Comparison of ENCODE assay signal across 20 cellular contexts in the genomic region with DNA sequence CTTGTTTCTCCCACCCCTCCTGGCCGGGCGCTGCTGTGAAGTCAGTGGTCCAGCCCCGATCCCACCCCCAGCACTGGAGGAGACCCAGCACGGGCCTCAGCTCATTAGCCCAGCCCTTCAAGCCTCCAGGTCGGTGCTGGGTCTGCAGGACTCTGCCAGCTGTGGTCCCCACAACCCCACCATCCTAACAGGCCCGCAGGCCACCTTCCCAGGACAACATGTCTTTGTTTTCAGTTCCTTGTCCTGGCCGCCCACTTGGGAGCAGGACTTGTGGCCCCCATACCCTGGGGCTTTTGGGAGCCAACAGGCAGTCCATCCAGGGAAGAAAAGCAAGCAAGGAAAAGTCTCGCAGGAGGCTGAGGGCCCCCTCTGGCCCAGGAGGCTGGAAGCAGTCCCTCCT. TPM values are rescaled to one million over a fixed set of nuclear protein-coding genes. Genes with fewer than 3 reads are reported as not detected.
"Had no signal": no experiment of that assay in that cellular context is flagged by ENCODE, and none has a peak within 500 bp of the region (broad histone marks: within the 10 kb centered on the region; RNA-seq: fewer than 3 reads in every experiment).

No MANE protein-coding gene starts in this region.

- H3K27ac Mint-ChIP-seq: activated CD4-positive, alpha-beta memory T cell treated with anti-CD3 and anti-CD28 coated beads, Interleukin-2, amount 10 ng/mL, durations not matched to agents 7 days and 5 days; activated naive CD8-positive, alpha-beta T cell treated with anti-CD3 and anti-CD28 coated beads, Interleukin-2, amount 50 U/mL, for 24 hours; activated T-cell treated with anti-CD3 and anti-CD28 coated beads, Interleukin-2, amount 50 U/mL, for 72 hours; nephron progenitor cell; stimulated activated naive CD8-positive, alpha-beta T cell treated with anti-CD3 and anti-CD28 coated beads, Interleukin-15, Interleukin-2, amounts not matched to agents 100 ng/mL and 50 ng/mL, for 24 hours had no signal

- DNase-seq: activated CD4-positive, alpha-beta memory T cell treated with anti-CD3 and anti-CD28 coated beads, Interleukin-2, amount 10 ng/mL, durations not matched to agents 7 days and 5 days; activated CD4-positive, alpha-beta T cell treated with anti-CD3 and anti-CD28 coated beads for 1 hour; activated naive CD4-positive, alpha-beta T cell; activated naive CD8-positive, alpha-beta T cell treated with anti-CD3 and anti-CD28 coated beads, Interleukin-2, amount 50 U/mL, for 24 hours; activated T-cell treated with anti-CD3 and anti-CD28 coated beads, Interleukin-2, amount 50 U/mL, for 72 hours; colonic mucosa; immature natural killer cell; mucosa of descending colon; nephron progenitor cell; sigmoid colon; stimulated activated CD4-positive, alpha-beta T cell treated with anti-CD3 and anti-CD28 coated beads, Interleukin-12 subunit alpha, Interleukin-12 subunit beta, amount 100 ng/mL, for 4 hours; stimulated activated CD4-positive, alpha-beta T cell treated with anti-CD3 and anti-CD28 coated beads, Interleukin-2, amount 100 ng/mL, for 48 hours had no signal

- H3K4me1 ChIP-seq: colonic mucosa had no signal

- H3K27me3 Mint-ChIP-seq: activated CD4-positive, alpha-beta memory T cell treated with anti-CD3 and anti-CD28 coated beads, Interleukin-2, amount 10 ng/mL, durations not matched to agents 7 days and 5 days; activated naive CD8-positive, alpha-beta T cell treated with anti-CD3 and anti-CD28 coated beads, Interleukin-2, amount 50 U/mL, for 24 hours; stimulated activated naive CD8-positive, alpha-beta T cell treated with anti-CD3 and anti-CD28 coated beads, Interleukin-15, Interleukin-2, amounts not matched to agents 100 ng/mL and 50 ng/mL, for 24 hours had no signal

- H3K36me3 ChIP-seq: cardiac muscle cell, colonic mucosa, sigmoid colon had no signal

- H3K9me3 ChIP-seq: colonic mucosa, mucosa of descending colon, sigmoid colon had no signal

- H3K4me3 Mint-ChIP-seq: stimulated activated naive CD8-positive, alpha-beta T cell treated with anti-CD3 and anti-CD28 coated beads, Interleukin-15, Interleukin-2, amounts not matched to agents 100 ng/mL and 50 ng/mL, for 24 hours had no signal

- ATAC-seq: activated naive CD8-positive, alpha-beta T cell treated with anti-CD3 and anti-CD28 coated beads, Interleukin-2, amount 50 U/mL, for 24 hours; activated T-cell treated with anti-CD3 and anti-CD28 coated beads, Interleukin-2, amount 50 U/mL, for 72 hours; esophagus mucosa; mucosa of descending colon had no signal

- H3K27ac ChIP-seq: cardiac muscle cell, colonic mucosa had no signal

- H3K4me3 ChIP-seq: cardiac muscle cell, colonic mucosa, mucosa of descending colon, sigmoid colon had no signal

- H3K27me3 ChIP-seq: cardiac muscle cell, colonic mucosa, sigmoid colon had no signal

- H3K9me3 Mint-ChIP-seq: activated CD4-positive, alpha-beta memory T cell treated with anti-CD3 and anti-CD28 coated beads, Interleukin-2, amount 10 ng/mL, durations not matched to agents 7 days and 5 days; activated naive CD8-positive, alpha-beta T cell treated with anti-CD3 and anti-CD28 coated beads, Interleukin-2, amount 50 U/mL, for 24 hours; nephron progenitor cell; stimulated activated naive CD8-positive, alpha-beta T cell treated with anti-CD3 and anti-CD28 coated beads, Interleukin-15, Interleukin-2, amounts not matched to agents 100 ng/mL and 50 ng/mL, for 24 hours; T-helper 2 cell treated with Interferon-gamma antibody and Interleukin-4, amounts not matched to agents 5 μg/mL and 100 μg/mL, for 36 hours had no signal

RNA-seq across cellular contexts. Expression of a gene that starts 60.0 kb away (rescaled TPM):
- total RNA-seq: activated CD4-positive, alpha-beta memory T cell treated with anti-CD3 and anti-CD28 coated beads, Interleukin-2, amount 10 ng/mL, durations not matched to agents 7 days and 5 days; cardiac muscle cell; glomerular endothelial cell; lung microvascular endothelial cell; osteocyte; pulmonary artery endothelial cell had no signal
- polyA plus RNA-seq: immature natural killer cell had no signal
